23 cellular contexts compared by ENCODE assay signal in genomic region chr13:79361299-79361698, GRCh38. TPM values are rescaled to one million over a fixed set of nuclear protein-coding genes. Genes with fewer than 3 reads are reported as not detected.
DNase-seq lines count a peak whose midpoint lies in the region; ATAC-seq and TF ChIP-seq lines count a peak whose summit lies in the region.
"Had no signal": no experiment of that assay in that cellular context is flagged by ENCODE, and none has a peak within 500 bp of the region (broad histone marks: within the 10 kb centered on the region; RNA-seq: fewer than 3 reads in every experiment).

No MANE protein-coding gene starts in this region.

- no peaks in the 10 kb centered on the region for H3K27me3 ChIP-seq in naive thymus-derived CD4-positive, alpha-beta T cell (ENCODE audit: control insufficient read depth in 2 of 2, insufficient read depth in 2 of 2, low read length in 2 of 2)
- no peaks in the 10 kb centered on the region for H3K27me3 ChIP-seq in WERI-Rb-1 (ENCODE audit: insufficient read depth, low read depth, severe bottlenecking)
- H3K27me3 ChIP-seq: BLaER1, Peyer's patch, sigmoid colon, SJCRH30 had no signal

- peaks cover 17% of the 10 kb centered on the region for H3K36me3 Mint-ChIP-seq in activated naive CD8-positive, alpha-beta T cell
- peaks cover 9 to 59% (median 32%) of the 10 kb centered on the region in 5 donors for H3K36me3 Mint-ChIP-seq in naive thymus-derived CD4-positive, alpha-beta T cell

- no peak overlapping the region for H3K27ac ChIP-seq in naive thymus-derived CD4-positive, alpha-beta T cell (ENCODE audit: low read depth, low read length)
- no peak overlapping the region for H3K27ac ChIP-seq in WERI-Rb-1
- H3K27ac ChIP-seq: BLaER1, left ventricle myocardium inferior, Peyer's patch, sigmoid colon, SJCRH30 had no signal

- intact Hi-C loops in left cardiac atrium (cut with DNase I): no loop called here
- intact Hi-C loops in Right ventricle myocardium inferior (cut with DNase I): no loop called here
- intact Hi-C loops in naive thymus-derived CD4-positive, alpha-beta T cell (cut with micrococcal nuclease): loop anchor here in 1 of 2 donors (5.0 kb wide), 1 partner anchor 39 kb away; no protein-coding TSS in a partner anchor

- CTCF ChIA-PET in naive thymus-derived CD4-positive, alpha-beta T cell (lab: Charles Lee): no interaction called here

- DNase-seq in left cardiac atrium (no peak), Right ventricle myocardium inferior (ENCODE audit: missing footprints) (no peak), foreskin melanocyte (no peak), WERI-Rb-1 (no peak)
- DNase-seq in naive thymus-derived CD4-positive, alpha-beta T cell: no peak
- DNase-seq: ACHN; activated CD4-positive, alpha-beta T cell treated with anti-CD3 and anti-CD28 coated beads, Interleukin-2, amount 10 ng/mL, durations not matched to agents 7 days and 5 days; activated effector memory CD4-positive, alpha-beta T cell treated with anti-CD3 and anti-CD28 coated beads, Interleukin-2, amount 50 U/mL, for 16 hours; amniotic stem cell; cortex of kidney; Karpas-422; left ventricle myocardium inferior; NCI-H2171 treated with DMSO at 0.1 percent for 48 hours; NCI-H526; Peyer's patch; sigmoid colon; SJCRH30; T-helper 1 cell had no signal

- H3K4me3 Mint-ChIP-seq in activated naive CD8-positive, alpha-beta T cell: no peak overlapping the region
- H3K4me3 Mint-ChIP-seq in naive thymus-derived CD4-positive, alpha-beta T cell: no peak overlapping the region
- H3K4me3 Mint-ChIP-seq: activated CD4-positive, alpha-beta T cell treated with anti-CD3 and anti-CD28 coated beads, Interleukin-2, amount 10 ng/mL, durations not matched to agents 7 days and 5 days had no signal

- H3K36me3 ChIP-seq in naive thymus-derived CD4-positive, alpha-beta T cell (ENCODE audit: control insufficient read depth in 2 of 3, insufficient read depth in 3 of 3, low read length in 3 of 3): peaks cover 22 to 45% (median 25%) of the 10 kb centered on the region in 3 experiments
- H3K36me3 ChIP-seq in WERI-Rb-1: peaks cover 8% of the 10 kb centered on the region

- POLR2A ChIA-PET in naive thymus-derived CD4-positive, alpha-beta T cell (lab: Charles Lee): no interaction called here

- no peaks in the 10 kb centered on the region for H3K4me1 ChIP-seq in naive thymus-derived CD4-positive, alpha-beta T cell (ENCODE audit: control insufficient read depth in 2 of 2, insufficient read depth in 2 of 2, low read length in 2 of 2)
- H3K4me1 ChIP-seq: BLaER1, Peyer's patch, sigmoid colon had no signal

- H3K9me3 Mint-ChIP-seq in activated naive CD8-positive, alpha-beta T cell (ENCODE audit: low read depth): no peaks in the 10 kb centered on the region
- H3K9me3 Mint-ChIP-seq in naive thymus-derived CD4-positive, alpha-beta T cell: no peaks in the 10 kb centered on the region
- H3K9me3 Mint-ChIP-seq: activated CD4-positive, alpha-beta T cell treated with anti-CD3 and anti-CD28 coated beads, Interleukin-2, amount 10 ng/mL, durations not matched to agents 7 days and 5 days had no signal

- ATAC-seq in left cardiac atrium: peak; percentile 41 to 49
- no peak for ATAC-seq in Right ventricle myocardium inferior
- ATAC-seq in naive thymus-derived CD4-positive, alpha-beta T cell: no peak
- ATAC-seq in HG03442 (IDR thresholded peaks at IDR 0.05; ENCODE audit: unreplicated experiment): no peak
- ATAC-seq: GM12878 had no signal

- H3K27me3 Mint-ChIP-seq in activated naive CD8-positive, alpha-beta T cell: no peaks in the 10 kb centered on the region
- H3K27me3 Mint-ChIP-seq in naive thymus-derived CD4-positive, alpha-beta T cell: no peaks in the 10 kb centered on the region
- H3K27me3 Mint-ChIP-seq: activated CD4-positive, alpha-beta T cell treated with anti-CD3 and anti-CD28 coated beads, Interleukin-2, amount 10 ng/mL, durations not matched to agents 7 days and 5 days; progenitor cell of endocrine pancreas had no signal

- TF ChIP-seq CTCF in WERI-Rb-1 (IDR thresholded peaks at IDR 0.05; ENCODE audit: low read depth, low read length): no peak

- no peaks in the 10 kb centered on the region for H3K9me3 ChIP-seq in naive thymus-derived CD4-positive, alpha-beta T cell (ENCODE audit: control insufficient read depth in 2 of 3, low read length in 3 of 3)
- H3K9me3 ChIP-seq in WERI-Rb-1 (ENCODE audit: severe bottlenecking): no peaks in the 10 kb centered on the region
- H3K9me3 ChIP-seq: BLaER1, left ventricle myocardium inferior, Peyer's patch, sigmoid colon, SJCRH30 had no signal

- H3K4me1 Mint-ChIP-seq in activated naive CD8-positive, alpha-beta T cell (ENCODE audit: low read depth): peaks cover 33% of the 10 kb centered on the region
- peaks cover 4 to 40% (median 18%) of the 10 kb centered on the region in 7 donors for H3K4me1 Mint-ChIP-seq in naive thymus-derived CD4-positive, alpha-beta T cell

- no peak overlapping the region for H3K4me3 ChIP-seq in naive thymus-derived CD4-positive, alpha-beta T cell (ENCODE audit: low read length)
- H3K4me3 ChIP-seq in WERI-Rb-1 (ENCODE audit: low read depth, low read length): no peak overlapping the region
- H3K4me3 ChIP-seq: BLaER1, GM12878, left ventricle myocardium inferior, Peyer's patch, sigmoid colon, SJCRH30 had no signal

- peak overlapping the region; percentile 86 for H3K27ac Mint-ChIP-seq in activated naive CD8-positive, alpha-beta T cell
- peak overlapping the region in 7 of 9 donors; percentile 11 to 81 (median 22) for H3K27ac Mint-ChIP-seq in naive thymus-derived CD4-positive, alpha-beta T cell
- H3K27ac Mint-ChIP-seq: activated CD4-positive, alpha-beta T cell treated with anti-CD3 and anti-CD28 coated beads, Interleukin-2, amount 10 ng/mL, durations not matched to agents 7 days and 5 days had no signal

RNA-seq across cellular contexts. Expression of gene RBM26, which starts 44.8 kb away (rescaled TPM):
- total RNA-seq in left cardiac atrium (10 to 100 TPM; 19.9 to 26.2 TPM), Right ventricle myocardium inferior (19.2 TPM)
- 100 to 1,000 TPM in 2 of 5 experiments, 10 to 100 TPM in 3; 75.4 to 136 (median 85.2) TPM for total RNA-seq in naive thymus-derived CD4-positive, alpha-beta T cell
- 10 to 100 TPM; 15.7 to 18.8 TPM for polyA plus RNA-seq in naive thymus-derived CD4-positive, alpha-beta T cell

Comparison
In these comparisons a context has a peak if more than half of its experiments do, and no peak if none do; other contexts are left out.
1. ATAC-seq: peak in left cardiac atrium (2 of 2); none in Right ventricle myocardium inferior (single experiment), naive thymus-derived CD4-positive, alpha-beta T cell (single experiment) and HG03442 (single experiment).